2 cellular contexts compared by ENCODE assay signal in genomic region chr3:12692444-12692843, GRCh38.
TF ChIP-seq lines count a peak whose summit lies in the region.

No MANE protein-coding gene starts in this region.

TF ChIP-seq in GM23338, 12 proteins besides CTCF, POLR2A, EP300 and RAD21 (continued from another document):
- TF ChIP-seq ZNF462 (CRISPR knock-in tag; IDR thresholded peaks at IDR 0.05) = no peak
- no peak for TF ChIP-seq EZH2 (IDR thresholded peaks at IDR 0.05; ENCODE audit: low read depth, unreplicated experiment)

TF ChIP-seq in K562, 482 proteins besides CTCF, POLR2A, EP300 and RAD21 (continued from another document):
- no peak for TF ChIP-seq MEIS2 (IDR thresholded peaks at IDR 0.05; ENCODE audit: partially characterized antibody)
- no peak for TF ChIP-seq TGIF2 (CRISPR knock-in tag; IDR thresholded peaks at IDR 0.05)
- TF ChIP-seq HLTF (IDR thresholded peaks at IDR 0.05) = no peak
- TF ChIP-seq ZHX1 (conservative IDR thresholded peaks at IDR 0.05; ENCODE audit: low read length) = no peak
- no peak for TF ChIP-seq ATF1 (CRISPR knock-in tag; IDR thresholded peaks at IDR 0.05)
- no peak for TF ChIP-seq ATF1 (tag; IDR thresholded peaks at IDR 0.05)
- TF ChIP-seq PHB (CRISPR knock-in tag; IDR thresholded peaks at IDR 0.05) = no peak
- TF ChIP-seq CBX1 (IDR thresholded peaks at IDR 0.05; ENCODE audit: low read depth) = 0 out of 2 replicates have a peak, but pooled peaks have one; percentile 30
- TF ChIP-seq DNMT1 (IDR thresholded peaks at IDR 0.05) = no peak
- TF ChIP-seq SFPQ (IDR thresholded peaks at IDR 0.05; ENCODE audit: low read depth, low read length) = no peak
- TF ChIP-seq PHF21A (IDR thresholded peaks at IDR 0.05; ENCODE audit: borderline replicate concordance, low read depth) = no peak
- TF ChIP-seq, protein P1, sequence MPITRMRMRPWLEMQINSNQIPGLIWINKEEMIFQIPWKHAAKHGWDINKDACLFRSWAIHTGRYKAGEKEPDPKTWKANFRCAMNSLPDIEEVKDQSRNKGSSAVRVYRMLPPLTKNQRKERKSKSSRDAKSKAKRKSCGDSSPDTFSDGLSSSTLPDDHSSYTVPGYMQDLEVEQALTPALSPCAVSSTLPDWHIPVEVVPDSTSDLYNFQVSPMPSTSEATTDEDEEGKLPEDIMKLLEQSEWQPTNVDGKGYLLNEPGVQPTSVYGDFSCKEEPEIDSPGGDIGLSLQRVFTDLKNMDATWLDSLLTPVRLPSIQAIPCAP (CRISPR knock-in tag; IDR thresholded peaks at IDR 0.05; ENCODE audit: borderline replicate concordance) = no peak
- peak; percentile 82 for TF ChIP-seq ADNP (tag; IDR thresholded peaks at IDR 0.05)
- TF ChIP-seq CHD7 (IDR thresholded peaks at IDR 0.05; ENCODE audit: low read depth, low read length) = no peak
- no peak for TF ChIP-seq ATF7 (IDR thresholded peaks at IDR 0.05)
- no peak for TF ChIP-seq ZNF766 (CRISPR knock-in tag; conservative IDR thresholded peaks at IDR 0.05)
- TF ChIP-seq HDAC2 (IDR thresholded peaks at IDR 0.05) = peak; percentile 78
- TF ChIP-seq MYBL2 (IDR thresholded peaks at IDR 0.05; ENCODE audit: low read depth) = no peak
- no peak for TF ChIP-seq MYBL2 (CRISPR knock-in tag; IDR thresholded peaks at IDR 0.05; ENCODE audit: borderline replicate concordance)
- TF ChIP-seq BCOR (IDR thresholded peaks at IDR 0.05) = peak; percentile 94
- TF ChIP-seq KDM1A (IDR thresholded peaks at IDR 0.05) = peak; percentile 44 to 52; a peak in 2 of 4 replicates
- TF ChIP-seq U2AF1 (optimal IDR thresholded peaks at IDR 0.05; ENCODE audit: low read depth, low read length) = no peak
- no peak for TF ChIP-seq ZNF830 (CRISPR knock-in tag; IDR thresholded peaks at IDR 0.05)
- no peak for TF ChIP-seq NR3C1 (CRISPR knock-in tag; IDR thresholded peaks at IDR 0.05)
- 0 out of 4 replicates have a peak, but pooled peaks of 1 of the 2 experiments have one; percentile 32 for TF ChIP-seq RCOR1 (IDR thresholded peaks at IDR 0.05; ENCODE audit: borderline replicate concordance in 1 of 2, low read depth in 2 of 2, low read length in 2 of 2)
- TF ChIP-seq ELF4 (CRISPR knock-in tag; IDR thresholded peaks at IDR 0.05) = no peak
- TF ChIP-seq RBM25 (IDR thresholded peaks at IDR 0.05; ENCODE audit: low read depth, low read length, severe bottlenecking) = peak; percentile 79
- no peak for TF ChIP-seq CC2D1A (IDR thresholded peaks at IDR 0.05)
